ENCODE assay signal across 8 cellular contexts in the genomic region with DNA sequence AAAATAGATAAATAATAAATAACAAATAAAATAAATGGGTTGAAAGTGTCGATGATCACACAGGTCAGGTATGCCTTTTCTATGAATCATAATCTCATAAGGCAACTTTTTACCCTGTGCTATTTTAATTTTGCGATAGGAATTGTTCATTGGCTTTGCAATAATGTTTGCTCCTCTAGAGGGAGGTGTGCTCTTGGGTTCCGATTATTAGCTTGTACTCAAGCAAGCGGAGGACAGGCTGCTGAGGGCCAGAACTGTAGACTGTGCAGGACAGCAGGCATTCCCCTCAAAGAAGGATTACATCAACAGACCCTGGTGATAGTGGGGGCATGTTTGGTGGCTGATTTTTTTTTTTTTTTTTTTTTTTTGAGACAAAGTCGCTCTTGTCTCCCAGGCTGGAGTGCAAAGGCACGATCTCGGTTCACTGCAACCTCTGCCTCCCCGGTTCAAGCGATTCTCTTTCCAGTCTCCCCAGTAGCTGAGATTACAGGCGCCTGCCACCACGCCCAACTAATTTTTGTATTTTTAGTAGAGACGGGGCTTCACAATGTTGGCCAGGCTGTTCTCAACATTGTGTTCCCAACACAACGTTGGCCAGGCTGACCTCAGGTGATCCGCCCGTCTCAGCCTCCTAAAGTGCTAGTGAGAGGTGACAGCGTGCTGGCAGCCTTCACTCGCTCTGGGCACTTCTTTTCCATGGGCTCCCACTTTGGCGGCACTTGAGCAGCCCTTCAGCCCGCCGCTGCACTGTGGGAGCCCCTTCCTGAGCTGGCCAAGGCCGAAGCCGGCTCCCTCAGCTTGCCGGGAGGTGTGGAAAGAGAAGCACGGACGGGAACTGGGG. TPM values are rescaled to one million over a fixed set of nuclear protein-coding genes. Genes with fewer than 3 reads are reported as not detected.
DNase-seq lines count a peak whose midpoint lies in the region; ATAC-seq, FAIRE-seq and TF ChIP-seq lines count a peak whose summit lies in the region.

No MANE protein-coding gene starts in this region.

- H3K27ac Mint-ChIP-seq in T-helper 17 cell, result no peak overlapping the region

- no peak overlapping the region for H3K4me3 ChIP-seq in esophagus squamous epithelium
- no peak overlapping the region for H3K4me3 ChIP-seq in pancreas

- no peak overlapping the region for H3K27ac ChIP-seq in esophagus squamous epithelium
- no peak overlapping the region for H3K27ac ChIP-seq in pancreas

- H3K4me1 Mint-ChIP-seq in T-helper 17 cell, result peaks cover 2% of the 10 kb centered on the region

- peaks cover 2% of the 10 kb centered on the region for H3K36me3 Mint-ChIP-seq in T-helper 17 cell (ENCODE audit: low read depth)

- no peaks in the 10 kb centered on the region for H3K36me3 ChIP-seq in esophagus squamous epithelium
- no peaks in the 10 kb centered on the region for H3K36me3 ChIP-seq in pancreas

- H3K9me3 ChIP-seq in esophagus squamous epithelium (peaks cover 0 to 5% (median 0%) of the 10 kb centered on the region in 3 donors), pancreas (no peaks in the 10 kb centered on the region), T-helper 17 cell (ENCODE audit: control insufficient read depth, low read length, poor library complexity, severe bottlenecking) (no peaks in the 10 kb centered on the region)

- WGBS in esophagus squamous epithelium, 2 donors, result 70 to 72% methylated on average over 12 of the region's 25 CpGs
- 70 to 76% methylated on average over 25 of the region's 25 CpGs for WGBS in pancreas, 2 donors

- TF ChIP-seq CTCF in esophagus squamous epithelium (IDR thresholded peaks at IDR 0.05), result peak in 5 of 6 experiments; percentile 45 to 85 (median 58)
- peak in 3 of 4 donors; percentile 40 to 52 (median 42) for TF ChIP-seq CTCF in pancreas (IDR thresholded peaks at IDR 0.05)

- H3K27me3 Mint-ChIP-seq in T-helper 17 cell, result no peaks in the 10 kb centered on the region

- peak; percentile 91 to 99 (median 98) for ATAC-seq in pancreas
- no peak for ATAC-seq in GM19397 (IDR thresholded peaks at IDR 0.05; ENCODE audit: unreplicated experiment)
- ATAC-seq in HG03280 (IDR thresholded peaks at IDR 0.05; ENCODE audit: unreplicated experiment), result no peak
- ATAC-seq in GM18498 (IDR thresholded peaks at IDR 0.05; ENCODE audit: unreplicated experiment), result no peak
- no peak for ATAC-seq in T-helper 17 cell

- H3K4me3 Mint-ChIP-seq in T-helper 17 cell, result no peak overlapping the region

- DNase-seq in GM03348 (ENCODE audit: low spot score), result peak; percentile 82
- DNase-seq in NCI-H510A (lab: John Stamatoyannopoulos, UW), result peak; percentile 13
- no peak for DNase-seq in esophagus squamous epithelium (lab: John Stamatoyannopoulos, UW)
- DNase-seq in pancreas, result peak in 3 of 6 donors; percentile 33 to 49 (median 38)
- no peak for DNase-seq in T-helper 17 cell

- FAIRE-seq in pancreas (lab: Jason Lieb, UNC), result no peak

- H3K4me1 ChIP-seq in esophagus squamous epithelium, result peaks cover 0 to 33% (median 0%) of the 10 kb centered on the region in 3 donors
- no peaks in the 10 kb centered on the region for H3K4me1 ChIP-seq in pancreas

- H3K27me3 ChIP-seq in esophagus squamous epithelium (no peaks in the 10 kb centered on the region), pancreas (no peaks in the 10 kb centered on the region)

- TF ChIP-seq POLR2A in esophagus squamous epithelium (IDR thresholded peaks at IDR 0.05), result no peak

- intact Hi-C loops in esophagus squamous epithelium (cut with DNase I) (loop anchor here (10.0 kb wide), 1 partner anchor 160 kb away; no protein-coding TSS in a partner anchor), pancreas (cut with DNase I) (no loop called here)

RNA-seq across cellular contexts. Expression of a gene that starts 35.6 kb away (rescaled TPM):
- total RNA-seq in esophagus squamous epithelium (10 to 100 TPM in 3 of 4 donors, 1 to 10 TPM in 1; 9.3 to 28.2 (median 22.9) TPM), pancreas (10 to 100 TPM in 3 of 6 donors, 1 to 10 TPM in 3; 6.6 to 10.9 (median 9.5) TPM), T-helper 17 cell (10 to 100 TPM; 45.1 to 55.6 TPM)
- 10 to 100 TPM in 1 of 2 donors, 1 to 10 TPM in 1; 6.9 to 11.0 TPM for polyA plus RNA-seq in pancreas

RNA-seq across cellular contexts. Expression of a gene that starts 35.6 kb away (rescaled TPM):
- under 1 TPM in 1 of 4 donors, not detected in 3; 0.09 TPM for total RNA-seq in esophagus squamous epithelium
- under 1 TPM in 1 of 6 donors, not detected in 5; 0.09 TPM for total RNA-seq in pancreas
- polyA plus RNA-seq in pancreas, result not detected
- total RNA-seq in T-helper 17 cell, result under 1 TPM; 0.57 to 0.60 TPM

Comparison
In these comparisons a context has a peak if more than half of its experiments do, and no peak if none do; other contexts are left out.
1. DNase-seq: peak in GM03348 (single experiment) and NCI-H510A (single experiment); none in esophagus squamous epithelium (single experiment) and T-helper 17 cell (0 of 3).
2. ATAC-seq: peak in pancreas (4 of 4); none in GM19397 (single experiment), HG03280 (single experiment), GM18498 (single experiment) and T-helper 17 cell (single experiment).